Comparison of ENCODE assay signal across 9 cellular contexts in the genomic region with DNA sequence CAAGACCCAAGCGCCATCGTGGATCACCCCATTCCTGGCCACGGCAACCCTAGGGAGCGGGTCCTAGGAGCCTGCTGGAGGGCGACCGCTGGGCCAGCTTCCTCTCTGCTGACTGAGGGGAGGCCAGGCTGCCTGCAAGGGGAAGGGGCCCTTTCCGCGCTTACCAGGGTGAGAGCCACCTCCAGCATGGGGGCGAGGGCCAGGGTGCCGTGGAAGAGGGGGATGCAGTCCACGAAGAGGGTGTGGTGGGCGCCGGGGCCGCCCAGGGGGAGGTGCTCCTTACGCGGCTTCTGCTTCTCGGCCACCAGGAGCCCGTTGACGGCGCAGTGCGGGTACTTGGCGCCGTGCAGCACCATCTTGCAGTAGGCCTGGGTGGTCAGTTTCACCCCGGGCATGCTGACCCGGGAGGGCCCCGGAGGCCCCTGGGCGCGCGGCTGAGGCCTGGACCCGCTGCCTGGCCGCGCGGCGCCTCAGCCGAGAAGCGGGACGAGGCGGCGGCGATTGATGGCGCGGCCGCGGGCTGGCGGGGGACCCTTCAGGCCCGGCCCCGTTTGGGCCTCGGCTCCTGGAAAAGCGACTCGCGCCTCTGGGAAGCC. TPM values are rescaled to one million over a fixed set of nuclear protein-coding genes. Genes with fewer than 3 reads are reported as not detected.
DNase-seq lines count a peak whose midpoint lies in the region; ATAC-seq and TF ChIP-seq lines count a peak whose summit lies in the region.
"Had no signal": no experiment of that assay in that cellular context is flagged by ENCODE, and none has a peak within 500 bp of the region (broad histone marks: within the 10 kb centered on the region; RNA-seq: fewer than 3 reads in every experiment).

No MANE protein-coding gene starts in this region.

- 2% methylated on average over 13 of the region's 51 CpGs for WGBS in suprapubic skin

- intact Hi-C loops in dorsolateral prefrontal cortex (cut with DNase I) = loop anchor here in 1 of 2 donors (10.0 kb wide), 1 partner anchor 144 kb away; no protein-coding TSS in a partner anchor

- H3K27me3 ChIP-seq in dorsolateral prefrontal cortex = no peaks in the 10 kb centered on the region
- H3K27me3 ChIP-seq in suprapubic skin = no peaks in the 10 kb centered on the region

- H3K4me1 ChIP-seq in suprapubic skin = peaks cover 25% of the 10 kb centered on the region

- H3K4me3 ChIP-seq in dorsolateral prefrontal cortex = peak overlapping the region; percentile 56 to 100 (median 97)
- H3K4me3 ChIP-seq in suprapubic skin = peak overlapping the region; percentile 100

- TF ChIP-seq CTCF in dorsolateral prefrontal cortex (IDR thresholded peaks at IDR 0.05 in 54 of 56, conservative IDR thresholded peaks at IDR 0.05 in 2 of 56; ENCODE audit: low read depth in 1 of 56, partially characterized antibody in 56 of 56) (no peak), suprapubic skin (IDR thresholded peaks at IDR 0.05) (no peak)

- peak; percentile 22 for ATAC-seq in GM18867 (IDR thresholded peaks at IDR 0.05; ENCODE audit: unreplicated experiment)
- peak; percentile 23 for ATAC-seq in HG03139 (IDR thresholded peaks at IDR 0.05; ENCODE audit: unreplicated experiment)

- H3K27ac ChIP-seq in dorsolateral prefrontal cortex (peak overlapping the region in 51 of 59 donors; percentile 36 to 95 (median 87)), suprapubic skin (peak overlapping the region; percentile 93)

- peaks cover 50% of the 10 kb centered on the region for H3K36me3 ChIP-seq in suprapubic skin

- no peak for TF ChIP-seq POLR2A in suprapubic skin (IDR thresholded peaks at IDR 0.05)

- H3K9me3 ChIP-seq in suprapubic skin = no peaks in the 10 kb centered on the region

- TF ChIP-seq EP300 in suprapubic skin (IDR thresholded peaks at IDR 0.05) = no peak

- DNase-seq in AG08396 (ENCODE audit: low spot score) (peak; percentile 81), T-helper 1 cell (peak in 4 of 5 donors; percentile 8 to 34 (median 24)), dorsolateral prefrontal cortex (peak in 2 of 10 donors; percentile 15 to 43), lung microvascular endothelial cell (ENCODE audit: low read depth in 2 of 2) (peak; percentile 34 to 48), suprapubic skin (ENCODE audit: low spot score in 2 of 2) (peak in 1 of 2 donors; percentile 71), mesenteric fat pad (ENCODE audit: low spot score) (no peak)

RNA-seq across cellular contexts. Expression of a gene that starts 0.3 kb away (rescaled TPM):
- 10 to 100 TPM; 14.6 to 36.5 (median 23.8) TPM for total RNA-seq in dorsolateral prefrontal cortex
- 25.7 and 31.9 TPM in 2 replicates for total RNA-seq in lung microvascular endothelial cell
- 10 to 100 TPM; 20.4 to 39.5 (median 23.9) TPM for total RNA-seq in suprapubic skin
- 31.5 TPM for total RNA-seq in mesenteric fat pad

RNA-seq across cellular contexts. Expression of a gene that starts 0.5 kb away (rescaled TPM):
- total RNA-seq in dorsolateral prefrontal cortex (100 to 1,000 TPM; 458 to 914 (median 706) TPM), lung microvascular endothelial cell (440 and 633 TPM in 2 replicates), suprapubic skin (100 to 1,000 TPM; 369 to 505 (median 459) TPM), mesenteric fat pad (419 TPM)

RNA-seq across cellular contexts. Expression of a gene that starts 48.1 kb away (rescaled TPM):
- total RNA-seq in dorsolateral prefrontal cortex (1 to 10 TPM in 116 of 120 experiments, under 1 TPM in 3, not detected in 1; 0.72 to 5.6 (median 2.2) TPM), lung microvascular endothelial cell (2.2 and 9.8 TPM in 2 replicates), suprapubic skin (10 to 100 TPM; 11.0 to 13.0 (median 11.4) TPM), mesenteric fat pad (3.1 TPM)
- total RNA-seq: LHCN-M2 had no signal
